ENCODE assay signal across 1 cellular context in genomic region chr5:61966991-61967390, GRCh38.
TF ChIP-seq lines count a peak whose summit lies in the region.

No MANE protein-coding gene starts in this region.

TF ChIP-seq in GM23338, 12 proteins besides CTCF, POLR2A, EP300 and RAD21 (continued from another document):
- TF ChIP-seq REST (IDR thresholded peaks at IDR 0.05; ENCODE audit: unreplicated experiment) (no peak), ETS1 (IDR thresholded peaks at IDR 0.05) (no peak), EZH2 (IDR thresholded peaks at IDR 0.05; ENCODE audit: low read depth, unreplicated experiment) (no peak), CREB1 (CRISPR knock-in tag; IDR thresholded peaks at IDR 0.05; ENCODE audit: low read depth) (no peak), JUNB (IDR thresholded peaks at IDR 0.05; ENCODE audit: unreplicated experiment) (no peak), ZNF331 (CRISPR knock-in tag; IDR thresholded peaks at IDR 0.05; ENCODE audit: low read depth) (no peak), ZNF462 (CRISPR knock-in tag; IDR thresholded peaks at IDR 0.05) (no peak), STAT1 (IDR thresholded peaks at IDR 0.05; ENCODE audit: unreplicated experiment) (no peak)
TF ChIP-seq in GM23338: peak in this region for 0.
